8 cellular contexts compared by ENCODE assay signal in genomic region chr19:41646589-41647204, GRCh38. TPM values are rescaled to one million over a fixed set of nuclear protein-coding genes. Genes with fewer than 3 reads are reported as not detected.
DNase-seq lines count a peak whose midpoint lies in the region; TF ChIP-seq lines count a peak whose summit lies in the region.

No MANE protein-coding gene starts in this region.

- no peaks in the 10 kb centered on the region for H4K20me1 ChIP-seq in SU-DHL-6 (ENCODE audit: low read depth, low read length)

- DNase-seq in chondrocyte (ENCODE audit: low spot score) (no peak), inferior parietal cortex (ENCODE audit: extremely low spot score) (no peak), NCI-H524 treated with DMSO at 0.1 percent for 48 hours (lab: John Stamatoyannopoulos, UW) (no peak), NCI-H526 treated with DMSO at 0.1 percent for 48 hours (lab: John Stamatoyannopoulos, UW) (no peak), substantia nigra (lab: John Stamatoyannopoulos, UW) (no peak)
- DNase-seq in stimulated activated CD4-positive, alpha-beta T cell treated with anti-CD3 and anti-CD28 coated beads, Interleukin-2, amount 100 ng/mL, for 24 hours = peak; percentile 61 to 76

- no peak overlapping the region for H3K4me3 ChIP-seq in SU-DHL-6 (ENCODE audit: insufficient read depth, low read length, poor library complexity, severe bottlenecking)

- no peaks in the 10 kb centered on the region for H3K36me3 ChIP-seq in SU-DHL-6 (ENCODE audit: low read length)

- H3F3A ChIP-seq in SU-DHL-6 (ENCODE audit: insufficient read depth) = no peaks in the 10 kb centered on the region

- H3K9ac ChIP-seq in SU-DHL-6 (ENCODE audit: low read length) = no peak overlapping the region

- H3K27ac Mint-ChIP-seq in chondrocyte (ENCODE audit: unreplicated experiment) = no peak overlapping the region

- peak; percentile 55 for TF ChIP-seq CTCF in GM12873 (IDR thresholded peaks at IDR 0.05; ENCODE audit: insufficient read depth, low read depth, low read length, missing control alignments)
- TF ChIP-seq CTCF in SU-DHL-6 (IDR thresholded peaks at IDR 0.05; ENCODE audit: insufficient read depth, low read length, poor library complexity, severe bottlenecking) = peak; percentile 28
- peak; percentile 55 for TF ChIP-seq CTCF in chondrocyte (IDR thresholded peaks at IDR 0.05)

- no peak overlapping the region for H3K4me2 ChIP-seq in SU-DHL-6 (ENCODE audit: low read depth, low read length, poor library complexity, severe bottlenecking)

- no peaks in the 10 kb centered on the region for H3K79me2 ChIP-seq in SU-DHL-6 (ENCODE audit: insufficient read depth, low read length)

- H3K27me3 ChIP-seq in SU-DHL-6 (ENCODE audit: low read length) = no peaks in the 10 kb centered on the region

- no peaks in the 10 kb centered on the region for H3K36me3 Mint-ChIP-seq in chondrocyte (ENCODE audit: low read depth)

- no peaks in the 10 kb centered on the region for H3K9me2 ChIP-seq in SU-DHL-6 (replicated peaks; ENCODE audit: insufficient read depth, low read length)

- H3K9me3 Mint-ChIP-seq in chondrocyte (ENCODE audit: low read depth) = no peaks in the 10 kb centered on the region

- H2AFZ ChIP-seq in SU-DHL-6 (ENCODE audit: low read depth, low read length, severe bottlenecking) = no peak overlapping the region

- peaks cover 15% of the 10 kb centered on the region for H3K27me3 Mint-ChIP-seq in chondrocyte (ENCODE audit: low read depth)

- H3K27ac ChIP-seq in SU-DHL-6 (ENCODE audit: low read depth, low read length) (no peak overlapping the region), substantia nigra (ENCODE audit: low read depth, low read length, poor library complexity, severe bottlenecking) (no peak overlapping the region)

- no peaks in the 10 kb centered on the region for H3K4me1 Mint-ChIP-seq in chondrocyte (ENCODE audit: low read depth)

- no peaks in the 10 kb centered on the region for H3K9me3 ChIP-seq in SU-DHL-6 (ENCODE audit: insufficient read depth, low read length)

- H3K4me3 Mint-ChIP-seq in chondrocyte (ENCODE audit: unreplicated experiment) = no peak overlapping the region

RNA-seq across cellular contexts. Expression of gene CEACAM4, which starts 19.8 kb away (rescaled TPM):
- total RNA-seq in chondrocyte = not detected in 3 replicates

RNA-seq across cellular contexts. Expression of gene CEACAM7, which starts 41.4 kb away (rescaled TPM):
- total RNA-seq in chondrocyte = not detected in 3 replicates

Comparison
In these comparisons a context has a peak if more than half of its experiments do, and no peak if none do; other contexts are left out.
1. DNase-seq: peak in stimulated activated CD4-positive, alpha-beta T cell treated with anti-CD3 and anti-CD28 coated beads, Interleukin-2, amount 100 ng/mL, for 24 hours (2 of 2); none in chondrocyte (single experiment), inferior parietal cortex (single experiment), NCI-H524 treated with DMSO at 0.1 percent for 48 hours (single experiment), NCI-H526 treated with DMSO at 0.1 percent for 48 hours (single experiment) and substantia nigra (0 of 49).
2. Peak in every context shown above with its lines, with median percentiles within 50 percentile points of each other: CTCF ChIP-seq.